1 cellular context compared by ENCODE assay signal in the genomic region with DNA sequence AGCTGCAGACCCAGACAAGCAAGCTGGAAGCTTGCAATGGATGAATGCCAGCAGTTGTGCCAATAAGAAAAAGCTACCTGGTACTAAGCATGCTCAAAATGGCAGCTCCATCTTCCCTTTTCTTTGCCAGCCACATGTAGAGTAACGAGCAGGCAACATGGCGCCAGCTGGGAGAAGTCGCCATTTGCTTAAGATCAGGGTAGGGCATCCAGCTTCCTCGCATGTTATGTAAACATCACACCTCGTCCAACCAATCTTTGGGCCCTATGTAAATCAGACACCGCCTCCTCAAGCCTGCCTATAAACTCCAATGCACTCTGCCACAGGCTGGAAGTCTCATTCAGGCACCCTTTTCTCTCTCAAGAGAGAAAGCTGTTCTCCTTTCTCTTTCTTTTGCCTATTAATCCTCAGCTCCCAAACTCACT.
TF ChIP-seq lines count a peak whose summit lies in the region.

No MANE protein-coding gene starts in this region.

TF ChIP-seq in K562, 482 proteins besides CTCF, POLR2A, EP300 and RAD21 (continued from another document and continues in another):
- TF ChIP-seq, protein P1, sequence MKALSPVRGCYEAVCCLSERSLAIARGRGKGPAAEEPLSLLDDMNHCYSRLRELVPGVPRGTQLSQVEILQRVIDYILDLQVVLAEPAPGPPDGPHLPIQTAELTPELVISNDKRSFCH (CRISPR knock-in tag; IDR thresholded peaks at IDR 0.05): no peak
- TF ChIP-seq, protein P1 (tag; IDR thresholded peaks at IDR 0.05): no peak
- TF ChIP-seq XRCC4 (IDR thresholded peaks at IDR 0.05; ENCODE audit: extremely low read depth, insufficient read depth, insufficient read length): no peak
- TF ChIP-seq FIP1L1 (IDR thresholded peaks at IDR 0.05; ENCODE audit: low read depth, low read length, poor library complexity, severe bottlenecking): no peak
- TF ChIP-seq HDGF (IDR thresholded peaks at IDR 0.05): no peak
- TF ChIP-seq PTBP1 (IDR thresholded peaks at IDR 0.05; ENCODE audit: low read depth, low read length): no peak
- no peak for TF ChIP-seq U2AF1 (optimal IDR thresholded peaks at IDR 0.05; ENCODE audit: low read depth, low read length)
- TF ChIP-seq ZBED1 (IDR thresholded peaks at IDR 0.05): no peak
- TF ChIP-seq HNRNPH1 (optimal IDR thresholded peaks at IDR 0.05; ENCODE audit: low read depth, low read length): no peak
- TF ChIP-seq ZNF174 (CRISPR knock-in tag; IDR thresholded peaks at IDR 0.05): no peak
- TF ChIP-seq MAFF (IDR thresholded peaks at IDR 0.05; ENCODE audit: low read length): no peak
- TF ChIP-seq ELF1 (tag; IDR thresholded peaks at IDR 0.05): no peak
- no peak for TF ChIP-seq SLC30A9 (CRISPR knock-in tag; IDR thresholded peaks at IDR 0.05)
- TF ChIP-seq, protein P2, sequence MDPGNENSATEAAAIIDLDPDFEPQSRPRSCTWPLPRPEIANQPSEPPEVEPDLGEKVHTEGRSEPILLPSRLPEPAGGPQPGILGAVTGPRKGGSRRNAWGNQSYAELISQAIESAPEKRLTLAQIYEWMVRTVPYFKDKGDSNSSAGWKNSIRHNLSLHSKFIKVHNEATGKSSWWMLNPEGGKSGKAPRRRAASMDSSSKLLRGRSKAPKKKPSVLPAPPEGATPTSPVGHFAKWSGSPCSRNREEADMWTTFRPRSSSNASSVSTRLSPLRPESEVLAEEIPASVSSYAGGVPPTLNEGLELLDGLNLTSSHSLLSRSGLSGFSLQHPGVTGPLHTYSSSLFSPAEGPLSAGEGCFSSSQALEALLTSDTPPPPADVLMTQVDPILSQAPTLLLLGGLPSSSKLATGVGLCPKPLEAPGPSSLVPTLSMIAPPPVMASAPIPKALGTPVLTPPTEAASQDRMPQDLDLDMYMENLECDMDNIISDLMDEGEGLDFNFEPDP (CRISPR knock-in tag; IDR thresholded peaks at IDR 0.05): no peak
- TF ChIP-seq SRSF3 (IDR thresholded peaks at IDR 0.05; ENCODE audit: insufficient read depth, low read length): no peak
- TF ChIP-seq ZKSCAN1 (IDR thresholded peaks at IDR 0.05; ENCODE audit: low read depth, low read length): no peak
- no peak for TF ChIP-seq ZC3H8 (IDR thresholded peaks at IDR 0.05)
- no peak for TF ChIP-seq HNRNPK (IDR thresholded peaks at IDR 0.05; ENCODE audit: low read depth, low read length, poor library complexity, severe bottlenecking)
- TF ChIP-seq, protein P3, sequence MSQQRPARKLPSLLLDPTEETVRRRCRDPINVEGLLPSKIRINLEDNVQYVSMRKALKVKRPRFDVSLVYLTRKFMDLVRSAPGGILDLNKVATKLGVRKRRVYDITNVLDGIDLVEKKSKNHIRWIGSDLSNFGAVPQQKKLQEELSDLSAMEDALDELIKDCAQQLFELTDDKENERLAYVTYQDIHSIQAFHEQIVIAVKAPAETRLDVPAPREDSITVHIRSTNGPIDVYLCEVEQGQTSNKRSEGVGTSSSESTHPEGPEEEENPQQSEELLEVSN (IDR thresholded peaks at IDR 0.05; ENCODE audit: borderline replicate concordance in 1 of 2, extremely low read depth in 1 of 2, insufficient read depth in 1 of 2, insufficient read length in 1 of 2, low read depth in 1 of 2, low read length in 1 of 2, poor library complexity in 1 of 2, severe bottlenecking in 1 of 2): peak; percentile 79 to 87
- TF ChIP-seq KLF16 (IDR thresholded peaks at IDR 0.05): no peak
- peak; percentile 98 for TF ChIP-seq MYC (IDR thresholded peaks at IDR 0.05; ENCODE audit: low read depth, low read length)
- TF ChIP-seq MYC (CRISPR knock-in tag; IDR thresholded peaks at IDR 0.05; ENCODE audit: borderline replicate concordance, low read depth): no peak
- peak; percentile 37 for TF ChIP-seq POLR2G (IDR thresholded peaks at IDR 0.05; ENCODE audit: low read depth, low read length)
- no peak for TF ChIP-seq ZKSCAN3 (CRISPR knock-in tag; IDR thresholded peaks at IDR 0.05)
- TF ChIP-seq, protein P4, sequence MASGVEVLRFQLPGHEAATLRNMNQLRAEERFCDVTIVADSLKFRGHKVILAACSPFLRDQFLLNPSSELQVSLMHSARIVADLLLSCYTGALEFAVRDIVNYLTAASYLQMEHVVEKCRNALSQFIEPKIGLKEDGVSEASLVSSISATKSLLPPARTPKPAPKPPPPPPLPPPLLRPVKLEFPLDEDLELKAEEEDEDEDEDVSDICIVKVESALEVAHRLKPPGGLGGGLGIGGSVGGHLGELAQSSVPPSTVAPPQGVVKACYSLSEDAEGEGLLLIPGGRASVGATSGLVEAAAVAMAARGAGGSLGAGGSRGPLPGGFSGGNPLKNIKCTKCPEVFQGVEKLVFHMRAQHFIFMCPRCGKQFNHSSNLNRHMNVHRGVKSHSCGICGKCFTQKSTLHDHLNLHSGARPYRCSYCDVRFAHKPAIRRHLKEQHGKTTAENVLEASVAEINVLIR (CRISPR knock-in tag; IDR thresholded peaks at IDR 0.05): no peak
- TF ChIP-seq CEBPB (tag; IDR thresholded peaks at IDR 0.05): no peak
- TF ChIP-seq MAZ (CRISPR knock-in tag; conservative IDR thresholded peaks at IDR 0.05 in 1 of 2, IDR thresholded peaks at IDR 0.05 in 1 of 2): 0 out of 4 replicates have a peak, but pooled peaks of 1 of the 2 experiments have one; percentile 23
- peak; percentile 67 for TF ChIP-seq TAF9B (IDR thresholded peaks at IDR 0.05; ENCODE audit: partially characterized antibody)
- no peak for TF ChIP-seq ZFX (CRISPR knock-in tag; IDR thresholded peaks at IDR 0.05)
- TF ChIP-seq, protein P5, sequence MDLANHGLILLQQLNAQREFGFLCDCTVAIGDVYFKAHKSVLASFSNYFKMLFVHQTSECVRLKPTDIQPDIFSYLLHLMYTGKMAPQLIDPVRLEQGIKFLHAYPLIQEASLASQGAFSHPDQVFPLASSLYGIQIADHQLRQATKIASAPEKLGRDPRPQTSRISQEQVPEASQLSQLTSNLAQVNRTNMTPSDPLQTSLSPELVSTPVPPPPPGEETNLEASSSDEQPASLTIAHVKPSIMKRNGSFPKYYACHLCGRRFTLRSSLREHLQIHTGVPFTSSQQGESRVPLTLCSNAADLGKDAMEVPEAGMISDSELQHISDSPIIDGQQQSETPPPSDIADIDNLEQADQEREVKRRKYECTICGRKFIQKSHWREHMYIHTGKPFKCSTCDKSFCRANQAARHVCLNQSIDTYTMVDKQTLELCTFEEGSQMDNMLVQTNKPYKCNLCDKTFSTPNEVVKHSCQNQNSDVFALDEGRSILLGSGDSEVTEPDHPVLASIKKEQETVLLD (IDR thresholded peaks at IDR 0.05): no peak
- TF ChIP-seq IFI16 (CRISPR knock-in tag; IDR thresholded peaks at IDR 0.05): no peak
- TF ChIP-seq CHD1 (IDR thresholded peaks at IDR 0.05; ENCODE audit: low read length): no peak
- TF ChIP-seq JUNB (CRISPR knock-in tag; conservative IDR thresholded peaks at IDR 0.05): no peak
- no peak for TF ChIP-seq HDAC8 (tag; IDR thresholded peaks at IDR 0.05)
- peak; percentile 54; the same call in 1 of the 2 replicates for TF ChIP-seq BACH1 (tag; IDR thresholded peaks at IDR 0.05)
- TF ChIP-seq, protein P6, sequence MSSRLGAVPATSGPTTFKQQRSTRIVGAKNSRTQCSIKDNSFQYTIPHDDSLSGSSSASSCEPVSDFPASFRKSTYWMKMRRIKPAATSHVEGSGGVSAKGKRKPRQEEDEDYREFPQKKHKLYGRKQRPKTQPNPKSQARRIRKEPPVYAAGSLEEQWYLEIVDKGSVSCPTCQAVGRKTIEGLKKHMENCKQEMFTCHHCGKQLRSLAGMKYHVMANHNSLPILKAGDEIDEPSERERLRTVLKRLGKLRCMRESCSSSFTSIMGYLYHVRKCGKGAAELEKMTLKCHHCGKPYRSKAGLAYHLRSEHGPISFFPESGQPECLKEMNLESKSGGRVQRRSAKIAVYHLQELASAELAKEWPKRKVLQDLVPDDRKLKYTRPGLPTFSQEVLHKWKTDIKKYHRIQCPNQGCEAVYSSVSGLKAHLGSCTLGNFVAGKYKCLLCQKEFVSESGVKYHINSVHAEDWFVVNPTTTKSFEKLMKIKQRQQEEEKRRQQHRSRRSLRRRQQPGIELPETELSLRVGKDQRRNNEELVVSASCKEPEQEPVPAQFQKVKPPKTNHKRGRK (tag; IDR thresholded peaks at IDR 0.05): no peak
- 0 out of 2 replicates have a peak, but pooled peaks have one; percentile 15 for TF ChIP-seq LEF1 (IDR thresholded peaks at IDR 0.05)
- TF ChIP-seq ESRRB (CRISPR knock-in tag; IDR thresholded peaks at IDR 0.05; ENCODE audit: borderline replicate concordance): no peak
- TF ChIP-seq PTTG1 (tag; IDR thresholded peaks at IDR 0.05; ENCODE audit: low read depth): no peak
- no peak for TF ChIP-seq ZNF696 (CRISPR knock-in tag; conservative IDR thresholded peaks at IDR 0.05)
- TF ChIP-seq ZNF444 (CRISPR knock-in tag; IDR thresholded peaks at IDR 0.05): no peak
- TF ChIP-seq, protein P7, sequence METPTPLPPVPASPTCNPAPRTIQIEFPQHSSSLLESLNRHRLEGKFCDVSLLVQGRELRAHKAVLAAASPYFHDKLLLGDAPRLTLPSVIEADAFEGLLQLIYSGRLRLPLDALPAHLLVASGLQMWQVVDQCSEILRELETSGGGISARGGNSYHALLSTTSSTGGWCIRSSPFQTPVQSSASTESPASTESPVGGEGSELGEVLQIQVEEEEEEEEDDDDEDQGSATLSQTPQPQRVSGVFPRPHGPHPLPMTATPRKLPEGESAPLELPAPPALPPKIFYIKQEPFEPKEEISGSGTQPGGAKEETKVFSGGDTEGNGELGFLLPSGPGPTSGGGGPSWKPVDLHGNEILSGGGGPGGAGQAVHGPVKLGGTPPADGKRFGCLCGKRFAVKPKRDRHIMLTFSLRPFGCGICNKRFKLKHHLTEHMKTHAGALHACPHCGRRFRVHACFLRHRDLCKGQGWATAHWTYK (CRISPR knock-in tag; IDR thresholded peaks at IDR 0.05): peak; percentile 35; the same call in 1 of the 2 replicates
- TF ChIP-seq ELF2 (CRISPR knock-in tag; IDR thresholded peaks at IDR 0.05): no peak
- TF ChIP-seq BRD9 (IDR thresholded peaks at IDR 0.05; ENCODE audit: low read depth, partially characterized antibody): peak; percentile 32
- TF ChIP-seq BHLHE40 (IDR thresholded peaks at IDR 0.05; ENCODE audit: low read length): no peak
- no peak for TF ChIP-seq HDAC1 (IDR thresholded peaks at IDR 0.05)
- no peak for TF ChIP-seq KLF10 (CRISPR knock-in tag; IDR thresholded peaks at IDR 0.05)
- TF ChIP-seq, protein P8, sequence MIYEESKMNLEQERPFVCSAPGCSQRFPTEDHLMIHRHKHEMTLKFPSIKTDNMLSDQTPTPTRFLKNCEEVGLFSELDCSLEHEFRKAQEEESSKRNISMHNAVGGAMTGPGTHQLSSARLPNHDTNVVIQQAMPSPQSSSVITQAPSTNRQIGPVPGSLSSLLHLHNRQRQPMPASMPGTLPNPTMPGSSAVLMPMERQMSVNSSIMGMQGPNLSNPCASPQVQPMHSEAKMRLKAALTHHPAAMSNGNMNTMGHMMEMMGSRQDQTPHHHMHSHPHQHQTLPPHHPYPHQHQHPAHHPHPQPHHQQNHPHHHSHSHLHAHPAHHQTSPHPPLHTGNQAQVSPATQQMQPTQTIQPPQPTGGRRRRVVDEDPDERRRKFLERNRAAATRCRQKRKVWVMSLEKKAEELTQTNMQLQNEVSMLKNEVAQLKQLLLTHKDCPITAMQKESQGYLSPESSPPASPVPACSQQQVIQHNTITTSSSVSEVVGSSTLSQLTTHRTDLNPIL (CRISPR knock-in tag; IDR thresholded peaks at IDR 0.05): no peak
- TF ChIP-seq PPARD (CRISPR knock-in tag; IDR thresholded peaks at IDR 0.05): no peak
- TF ChIP-seq, protein P9, sequence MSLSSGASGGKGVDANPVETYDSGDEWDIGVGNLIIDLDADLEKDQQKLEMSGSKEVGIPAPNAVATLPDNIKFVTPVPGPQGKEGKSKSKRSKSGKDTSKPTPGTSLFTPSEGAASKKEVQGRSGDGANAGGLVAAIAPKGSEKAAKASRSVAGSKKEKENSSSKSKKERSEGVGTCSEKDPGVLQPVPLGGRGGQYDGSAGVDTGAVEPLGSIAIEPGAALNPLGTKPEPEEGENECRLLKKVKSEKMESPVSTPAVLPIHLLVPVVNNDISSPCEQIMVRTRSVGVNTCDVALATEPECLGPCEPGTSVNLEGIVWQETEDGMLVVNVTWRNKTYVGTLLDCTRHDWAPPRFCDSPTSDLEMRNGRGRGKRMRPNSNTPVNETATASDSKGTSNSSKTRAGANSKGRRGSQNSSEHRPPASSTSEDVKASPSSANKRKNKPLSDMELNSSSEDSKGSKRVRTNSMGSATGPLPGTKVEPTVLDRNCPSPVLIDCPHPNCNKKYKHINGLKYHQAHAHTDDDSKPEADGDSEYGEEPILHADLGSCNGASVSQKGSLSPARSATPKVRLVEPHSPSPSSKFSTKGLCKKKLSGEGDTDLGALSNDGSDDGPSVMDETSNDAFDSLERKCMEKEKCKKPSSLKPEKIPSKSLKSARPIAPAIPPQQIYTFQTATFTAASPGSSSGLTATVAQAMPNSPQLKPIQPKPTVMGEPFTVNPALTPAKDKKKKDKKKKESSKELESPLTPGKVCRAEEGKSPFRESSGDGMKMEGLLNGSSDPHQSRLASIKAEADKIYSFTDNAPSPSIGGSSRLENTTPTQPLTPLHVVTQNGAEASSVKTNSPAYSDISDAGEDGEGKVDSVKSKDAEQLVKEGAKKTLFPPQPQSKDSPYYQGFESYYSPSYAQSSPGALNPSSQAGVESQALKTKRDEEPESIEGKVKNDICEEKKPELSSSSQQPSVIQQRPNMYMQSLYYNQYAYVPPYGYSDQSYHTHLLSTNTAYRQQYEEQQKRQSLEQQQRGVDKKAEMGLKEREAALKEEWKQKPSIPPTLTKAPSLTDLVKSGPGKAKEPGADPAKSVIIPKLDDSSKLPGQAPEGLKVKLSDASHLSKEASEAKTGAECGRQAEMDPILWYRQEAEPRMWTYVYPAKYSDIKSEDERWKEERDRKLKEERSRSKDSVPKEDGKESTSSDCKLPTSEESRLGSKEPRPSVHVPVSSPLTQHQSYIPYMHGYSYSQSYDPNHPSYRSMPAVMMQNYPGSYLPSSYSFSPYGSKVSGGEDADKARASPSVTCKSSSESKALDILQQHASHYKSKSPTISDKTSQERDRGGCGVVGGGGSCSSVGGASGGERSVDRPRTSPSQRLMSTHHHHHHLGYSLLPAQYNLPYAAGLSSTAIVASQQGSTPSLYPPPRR (CRISPR knock-in tag; IDR thresholded peaks at IDR 0.05; ENCODE audit: borderline replicate concordance): no peak
- TF ChIP-seq, protein P10, sequence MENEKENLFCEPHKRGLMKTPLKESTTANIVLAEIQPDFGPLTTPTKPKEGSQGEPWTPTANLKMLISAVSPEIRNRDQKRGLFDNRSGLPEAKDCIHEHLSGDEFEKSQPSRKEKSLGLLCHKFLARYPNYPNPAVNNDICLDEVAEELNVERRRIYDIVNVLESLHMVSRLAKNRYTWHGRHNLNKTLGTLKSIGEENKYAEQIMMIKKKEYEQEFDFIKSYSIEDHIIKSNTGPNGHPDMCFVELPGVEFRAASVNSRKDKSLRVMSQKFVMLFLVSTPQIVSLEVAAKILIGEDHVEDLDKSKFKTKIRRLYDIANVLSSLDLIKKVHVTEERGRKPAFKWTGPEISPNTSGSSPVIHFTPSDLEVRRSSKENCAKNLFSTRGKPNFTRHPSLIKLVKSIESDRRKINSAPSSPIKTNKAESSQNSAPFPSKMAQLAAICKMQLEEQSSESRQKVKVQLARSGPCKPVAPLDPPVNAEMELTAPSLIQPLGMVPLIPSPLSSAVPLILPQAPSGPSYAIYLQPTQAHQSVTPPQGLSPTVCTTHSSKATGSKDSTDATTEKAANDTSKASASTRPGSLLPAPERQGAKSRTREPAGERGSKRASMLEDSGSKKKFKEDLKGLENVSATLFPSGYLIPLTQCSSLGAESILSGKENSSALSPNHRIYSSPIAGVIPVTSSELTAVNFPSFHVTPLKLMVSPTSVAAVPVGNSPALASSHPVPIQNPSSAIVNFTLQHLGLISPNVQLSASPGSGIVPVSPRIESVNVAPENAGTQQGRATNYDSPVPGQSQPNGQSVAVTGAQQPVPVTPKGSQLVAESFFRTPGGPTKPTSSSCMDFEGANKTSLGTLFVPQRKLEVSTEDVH (IDR thresholded peaks at IDR 0.05; ENCODE audit: low read depth, partially characterized antibody): no peak
- TF ChIP-seq ATF1 (CRISPR knock-in tag; IDR thresholded peaks at IDR 0.05): no peak
- TF ChIP-seq ATF1 (tag; IDR thresholded peaks at IDR 0.05): peak; percentile 63
